ENCODE assay signal across 1 cellular context in the genomic region with DNA sequence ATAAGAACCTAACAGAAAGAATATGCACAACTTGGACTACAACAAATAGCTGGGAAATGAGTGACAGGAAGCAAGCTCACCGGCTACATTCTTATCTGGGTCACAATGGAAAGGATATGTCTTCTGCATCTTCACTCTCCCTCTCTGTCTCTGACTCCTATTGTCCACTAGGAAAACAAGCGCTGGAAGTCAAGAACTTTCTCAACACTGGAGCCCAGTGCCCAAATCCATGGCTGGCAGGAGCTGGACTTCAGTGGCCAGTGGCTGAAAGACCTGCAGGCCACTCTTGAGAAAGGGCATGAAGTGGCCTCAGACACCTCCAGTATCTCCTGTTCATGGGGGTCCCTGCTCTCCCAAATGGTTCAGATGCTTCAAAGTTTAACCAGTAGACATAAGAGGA.
TF ChIP-seq lines count a peak whose summit lies in the region.

No MANE protein-coding gene starts in this region.

TF ChIP-seq in HEK293, 187 proteins besides CTCF, POLR2A, EP300 and RAD21 (continued from another document):
- TF ChIP-seq PRDM2 (tag by site-specific recombination; IDR thresholded peaks at IDR 0.05; ENCODE audit: borderline replicate concordance) (0 out of 2 replicates have a peak, but pooled peaks have one; percentile 48), ZBTB11 (tag by site-specific recombination; conservative IDR thresholded peaks at IDR 0.05; ENCODE audit: low read depth) (no peak), ZNF776 (tag by site-specific recombination; IDR thresholded peaks at IDR 0.05; ENCODE audit: borderline replicate concordance) (no peak), ZBTB8A (tag by site-specific recombination; IDR thresholded peaks at IDR 0.05) (no peak), ZNF433 (tag by site-specific recombination; IDR thresholded peaks at IDR 0.05; ENCODE audit: low read depth) (no peak)
- TF ChIP-seq, protein P1, sequence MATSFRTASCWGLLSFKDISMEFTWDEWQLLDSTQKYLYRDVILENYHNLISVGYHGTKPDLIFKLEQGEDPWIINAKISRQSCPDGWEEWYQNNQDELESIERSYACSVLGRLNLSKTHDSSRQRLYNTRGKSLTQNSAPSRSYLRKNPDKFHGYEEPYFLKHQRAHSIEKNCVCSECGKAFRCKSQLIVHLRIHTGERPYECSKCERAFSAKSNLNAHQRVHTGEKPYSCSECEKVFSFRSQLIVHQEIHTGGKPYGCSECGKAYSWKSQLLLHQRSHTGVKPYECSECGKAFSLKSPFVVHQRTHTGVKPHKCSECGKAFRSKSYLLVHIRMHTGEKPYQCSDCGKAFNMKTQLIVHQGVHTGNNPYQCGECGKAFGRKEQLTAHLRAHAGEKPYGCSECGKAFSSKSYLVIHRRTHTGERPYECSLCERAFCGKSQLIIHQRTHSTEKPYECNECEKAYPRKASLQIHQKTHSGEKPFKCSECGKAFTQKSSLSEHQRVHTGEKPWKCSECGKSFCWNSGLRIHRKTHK (tag by site-specific recombination; IDR thresholded peaks at IDR 0.05): no peak
